Comparison of ENCODE assay signal across 8 cellular contexts in genomic region chr16:28822520-28823290, GRCh38. TPM values are rescaled to one million over a fixed set of nuclear protein-coding genes. Genes with fewer than 3 reads are reported as not detected.
DNase-seq lines count a peak whose midpoint lies in the region; ATAC-seq and TF ChIP-seq lines count a peak whose summit lies in the region.

Gene ATXN2L, plus strand, starts transcription at chr16:28822999. Its CDS starts 261 bp downstream, at chr16:28823260.

- H3K9me3 ChIP-seq in HUES64 (ENCODE audit: insufficient read depth, low read depth, low read length) (no peaks in the 10 kb centered on the region), OCI-LY3 (ENCODE audit: insufficient read depth, low read length) (no peaks in the 10 kb centered on the region), mononuclear cell (ENCODE audit: low read depth, low read length) (no peaks in the 10 kb centered on the region)

- peak; percentile 52 for ATAC-seq in GM21423 (IDR thresholded peaks at IDR 0.05; ENCODE audit: unreplicated experiment)

- H3K27ac ChIP-seq in HUES64 (ENCODE audit: low read depth, low read length) (peak within 1 kb of the TSS; percentile 99), OCI-LY3 (ENCODE audit: low read length) (peak within 1 kb of the TSS; percentile 95)

- H3K36me3 ChIP-seq in HUES64 (ENCODE audit: insufficient read depth, low read length) (peaks cover 34% of the 10 kb centered on the region), OCI-LY3 (replicated peaks; ENCODE audit: low read depth, low read length) (peaks cover 37% of the 10 kb centered on the region)

- H3K79me2 ChIP-seq in OCI-LY3 (ENCODE audit: low read length), result peaks cover 56% of the 10 kb centered on the region

- TF ChIP-seq CTCF in OCI-LY3 (IDR thresholded peaks at IDR 0.05; ENCODE audit: low read depth, low read length) (no peak), epithelial cell of esophagus (IDR thresholded peaks at IDR 0.05; ENCODE audit: insufficient read depth, low read depth, low read length, missing control alignments) (no peak)

- H3K9ac ChIP-seq in HUES64 (ENCODE audit: low read depth, low read length), result peak within 1 kb of the TSS; percentile 97
- H3K9ac ChIP-seq in OCI-LY3 (ENCODE audit: low read length), result peak within 1 kb of the TSS; percentile 99

- H2AFZ ChIP-seq in OCI-LY3 (ENCODE audit: low read depth, low read length), result peak within 1 kb of the TSS; percentile 43; the same call in 1 of the 2 replicates

- peak within 1 kb of the TSS; percentile 99 for H3K4me2 ChIP-seq in OCI-LY3 (ENCODE audit: low read length)

- peaks cover 9% of the 10 kb centered on the region; the same call in 1 of the 2 replicates for H3K4me1 ChIP-seq in HUES64 (ENCODE audit: insufficient read depth, low read length)
- peaks cover 11% of the 10 kb centered on the region for H3K4me1 ChIP-seq in OCI-LY3 (ENCODE audit: low read length)
- H3K4me1 ChIP-seq in mononuclear cell (ENCODE audit: insufficient read depth, low read length), result peaks cover 40% of the 10 kb centered on the region

- H3K27me3 ChIP-seq in HUES64 (ENCODE audit: insufficient read depth, low read length), result no peaks in the 10 kb centered on the region
- H3K27me3 ChIP-seq in OCI-LY3 (ENCODE audit: low read depth, low read length), result no peaks in the 10 kb centered on the region
- no peaks in the 10 kb centered on the region for H3K27me3 ChIP-seq in mononuclear cell (ENCODE audit: insufficient read depth, low read length)

- WGBS in HUES64, result under 1% methylated on average over 84 of the region's 91 CpGs

- peak; percentile 93 for DNase-seq in COR-L47 (lab: John Stamatoyannopoulos, UW)
- peak; percentile 93 for DNase-seq in activated T-cell treated with anti-CD3 and anti-CD28 coated beads for 24 hours (ENCODE audit: low read depth)
- DNase-seq in epithelial cell of esophagus (ENCODE audit: low read depth), result peak; percentile 97
- peak; percentile 92 to 96 for DNase-seq in stimulated activated CD8-positive, alpha-beta memory T cell treated with anti-CD3 and anti-CD28 coated beads, Interleukin-2, amount 100 ng/mL, for 48 hours (ENCODE audit: low read depth in 2 of 2)

- peaks cover 25% of the 10 kb centered on the region for H4K20me1 ChIP-seq in OCI-LY3 (ENCODE audit: insufficient read depth, low read length)

- H3K4me3 ChIP-seq in HUES64 (ENCODE audit: low read length) (peak within 1 kb of the TSS; percentile 93), OCI-LY3 (ENCODE audit: low read length) (peak within 1 kb of the TSS; percentile 96), epithelial cell of esophagus (ENCODE audit: low read length) (peak within 1 kb of the TSS; percentile 62), mononuclear cell (ENCODE audit: low read length) (peak within 1 kb of the TSS; percentile 90)

RNA-seq across cellular contexts. Expression of gene ATXN2L, which starts in this region (rescaled TPM):
- polyA plus RNA-seq in HUES64 (2013, experiment 1 of 2), result 149 TPM
- 160 TPM for polyA plus RNA-seq in HUES64 (2013, experiment 2 of 2)
- total RNA-seq in mononuclear cell, result 85.7 TPM

Comparison
In these comparisons a context has a peak if more than half of its experiments do, and no peak if none do; other contexts are left out.
1. Peak in every context shown above with its lines: DNase-seq, ATAC-seq, H3K4me3 ChIP-seq and H3K27ac ChIP-seq.